Comparison of ENCODE assay signal across 13 cellular contexts in the genomic region with DNA sequence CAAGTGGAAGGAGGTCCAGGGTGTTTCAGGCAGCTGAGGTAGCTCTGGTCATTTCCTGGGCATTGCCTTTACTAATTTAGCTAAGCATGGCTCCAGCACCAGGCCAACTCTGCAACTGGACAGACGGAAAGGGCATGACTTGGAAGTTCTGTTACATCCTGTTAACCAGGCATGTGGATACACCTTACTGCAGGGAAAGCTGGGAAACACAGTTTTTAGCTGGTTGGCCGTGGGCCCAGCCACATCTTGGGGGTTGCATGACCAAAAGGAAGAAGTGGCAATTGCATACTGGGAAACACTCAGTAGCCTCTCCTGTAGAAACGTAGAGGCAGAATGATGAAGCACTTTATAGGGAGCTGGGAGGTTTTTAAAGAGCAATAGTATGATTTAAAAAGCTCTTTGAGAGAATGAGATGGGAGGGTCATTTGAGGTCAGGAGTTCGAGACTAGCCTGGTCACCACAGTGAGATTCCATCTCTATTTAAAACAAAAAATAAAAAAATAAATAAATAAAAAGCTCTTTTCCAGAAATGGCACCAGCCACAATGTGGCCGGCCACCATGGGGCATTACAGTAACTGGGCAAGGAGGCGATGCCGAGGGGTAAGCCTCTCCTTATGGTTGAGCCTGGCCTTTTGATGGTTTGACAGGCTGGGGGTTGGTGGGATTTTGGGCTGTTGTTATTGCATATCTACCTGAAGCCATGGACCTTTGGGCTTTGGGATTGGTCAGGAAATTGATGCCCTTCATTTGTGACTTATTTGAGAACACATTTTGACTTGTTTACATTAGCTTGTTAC. TPM values are rescaled to one million over a fixed set of nuclear protein-coding genes. Genes with fewer than 3 reads are reported as not detected.
DNase-seq lines count a peak whose midpoint lies in the region; ATAC-seq and TF ChIP-seq lines count a peak whose summit lies in the region.
"Had no signal": no experiment of that assay in that cellular context is flagged by ENCODE, and none has a peak within 500 bp of the region (broad histone marks: within the 10 kb centered on the region; RNA-seq: fewer than 3 reads in every experiment).

No MANE protein-coding gene starts in this region.

- H3K79me2 ChIP-seq in DOHH2 (ENCODE audit: control insufficient read depth, low read length): peaks cover 86% of the 10 kb centered on the region

- H3K9me2 ChIP-seq in DOHH2 (replicated peaks; ENCODE audit: control insufficient read depth, low read length): no peaks in the 10 kb centered on the region

- peak overlapping the region; percentile 50 for H3K27ac Mint-ChIP-seq in progenitor cell of endocrine pancreas
- H3K27ac Mint-ChIP-seq: CD4-positive, alpha-beta T cell had no signal

- peak overlapping the region; percentile 43 for H3K27ac ChIP-seq in DOHH2 (ENCODE audit: low read depth, low read length)

- peak overlapping the region; percentile 58 for H3K4me2 ChIP-seq in DOHH2 (ENCODE audit: low read length)

- peak; percentile 15 for DNase-seq in MV-4-11 (lab: John Stamatoyannopoulos, UW)
- peak; percentile 91 for DNase-seq in dermis blood vessel endothelial cell
- no peak for DNase-seq in progenitor cell of endocrine pancreas (ENCODE audit: low spot score, unreplicated experiment)
- no peak for DNase-seq in stimulated activated naive CD8-positive, alpha-beta T cell treated with anti-CD3 and anti-CD28 coated beads, Interleukin-15, Interleukin-2, amounts not matched to agents 100 U/mL and 50 U/mL, for 24 hours
- no peak for DNase-seq in DMS153 treated with DMSO at 0.1 percent for 48 hours (lab: John Stamatoyannopoulos, UW; ENCODE audit: unreplicated experiment)
- DNase-seq: activated gamma-delta T cell; NCI-H2107; stimulated activated CD4-positive, alpha-beta T cell treated with anti-CD3 and anti-CD28 coated beads, Interleukin-4, amount 100 ng/mL, for 1 hour had no signal

- no peak overlapping the region for H3K4me3 ChIP-seq in DOHH2 (ENCODE audit: low read length)

- H3K36me3 ChIP-seq in DOHH2 (ENCODE audit: control insufficient read depth, low read length): peaks cover 28% of the 10 kb centered on the region

- ATAC-seq in HG02981 (IDR thresholded peaks at IDR 0.05; ENCODE audit: unreplicated experiment) (no peak), GM18505 (IDR thresholded peaks at IDR 0.05; ENCODE audit: unreplicated experiment) (no peak)
- ATAC-seq in stimulated activated naive CD8-positive, alpha-beta T cell treated with anti-CD3 and anti-CD28 coated beads, Interleukin-15, Interleukin-2, amounts not matched to agents 100 U/mL and 50 U/mL, for 24 hours: no peak

- peaks cover 65% of the 10 kb centered on the region for H3K4me1 ChIP-seq in DOHH2 (ENCODE audit: control insufficient read depth, low read length)

- no peaks in the 10 kb centered on the region for H3K9me3 ChIP-seq in DOHH2 (ENCODE audit: control insufficient read depth, insufficient read depth, low read length)

- no peak for TF ChIP-seq POLR2A in GM18505 (IDR thresholded peaks at IDR 0.05; ENCODE audit: borderline replicate concordance, extremely low read depth, insufficient read depth, insufficient read length)

- no peak overlapping the region for H3K4me3 Mint-ChIP-seq in progenitor cell of endocrine pancreas (ENCODE audit: low read depth)
- H3K4me3 Mint-ChIP-seq: CD4-positive, alpha-beta T cell; stimulated activated naive CD8-positive, alpha-beta T cell treated with anti-CD3 and anti-CD28 coated beads, Interleukin-15, Interleukin-2, amounts not matched to agents 100 ng/mL and 50 ng/mL, for 24 hours had no signal

- peaks cover 3% of the 10 kb centered on the region for H3K4me1 Mint-ChIP-seq in progenitor cell of endocrine pancreas (ENCODE audit: low read depth)

- no peaks in the 10 kb centered on the region for H3K9me3 Mint-ChIP-seq in progenitor cell of endocrine pancreas (ENCODE audit: low read depth)
- H3K9me3 Mint-ChIP-seq: CD4-positive, alpha-beta T cell; stimulated activated naive CD8-positive, alpha-beta T cell treated with anti-CD3 and anti-CD28 coated beads, Interleukin-15, Interleukin-2, amounts not matched to agents 100 ng/mL and 50 ng/mL, for 24 hours had no signal

- no peaks in the 10 kb centered on the region for H3K36me3 Mint-ChIP-seq in progenitor cell of endocrine pancreas (ENCODE audit: insufficient read depth)

- H3K27me3 ChIP-seq in DOHH2 (ENCODE audit: control insufficient read depth, low read length): no peaks in the 10 kb centered on the region

- TF ChIP-seq CTCF in DOHH2 (IDR thresholded peaks at IDR 0.05; ENCODE audit: low read depth, low read length, poor library complexity, severe bottlenecking): no peak
- TF ChIP-seq CTCF in progenitor cell of endocrine pancreas (IDR thresholded peaks at IDR 0.05; ENCODE audit: unreplicated experiment): no peak

- H4K20me1 ChIP-seq in DOHH2 (ENCODE audit: control insufficient read depth, insufficient read depth, low read depth, low read length): no peaks in the 10 kb centered on the region

- 0 out of 2 replicates have a peak, but pooled peaks cover under 1% of the 10 kb centered on the region for H3F3A ChIP-seq in DOHH2 (ENCODE audit: control insufficient read depth, insufficient read depth)

- H3K27me3 Mint-ChIP-seq in progenitor cell of endocrine pancreas: no peaks in the 10 kb centered on the region
- H3K27me3 Mint-ChIP-seq: CD4-positive, alpha-beta T cell; stimulated activated naive CD8-positive, alpha-beta T cell treated with anti-CD3 and anti-CD28 coated beads, Interleukin-15, Interleukin-2, amounts not matched to agents 100 ng/mL and 50 ng/mL, for 24 hours had no signal

RNA-seq across cellular contexts. Expression of gene TRAK1, which starts 28.6 kb away (rescaled TPM):
- total RNA-seq in dermis blood vessel endothelial cell: 52.1 and 67.3 TPM in 2 replicates
- 53.8 and 55.5 TPM in 2 replicates for total RNA-seq in progenitor cell of endocrine pancreas

Comparison
In these comparisons a context has a peak if more than half of its experiments do, and no peak if none do; other contexts are left out.
1. DNase-seq: peak in MV-4-11 (single experiment) and dermis blood vessel endothelial cell (single experiment); none in progenitor cell of endocrine pancreas (single experiment), stimulated activated naive CD8-positive, alpha-beta T cell treated with anti-CD3 and anti-CD28 coated beads, Interleukin-15, Interleukin-2, amounts not matched to agents 100 U/mL and 50 U/mL, for 24 hours (single experiment) and DMS153 treated with DMSO at 0.1 percent for 48 hours (single experiment).